1 cellular context compared by ENCODE assay signal in the genomic region with DNA sequence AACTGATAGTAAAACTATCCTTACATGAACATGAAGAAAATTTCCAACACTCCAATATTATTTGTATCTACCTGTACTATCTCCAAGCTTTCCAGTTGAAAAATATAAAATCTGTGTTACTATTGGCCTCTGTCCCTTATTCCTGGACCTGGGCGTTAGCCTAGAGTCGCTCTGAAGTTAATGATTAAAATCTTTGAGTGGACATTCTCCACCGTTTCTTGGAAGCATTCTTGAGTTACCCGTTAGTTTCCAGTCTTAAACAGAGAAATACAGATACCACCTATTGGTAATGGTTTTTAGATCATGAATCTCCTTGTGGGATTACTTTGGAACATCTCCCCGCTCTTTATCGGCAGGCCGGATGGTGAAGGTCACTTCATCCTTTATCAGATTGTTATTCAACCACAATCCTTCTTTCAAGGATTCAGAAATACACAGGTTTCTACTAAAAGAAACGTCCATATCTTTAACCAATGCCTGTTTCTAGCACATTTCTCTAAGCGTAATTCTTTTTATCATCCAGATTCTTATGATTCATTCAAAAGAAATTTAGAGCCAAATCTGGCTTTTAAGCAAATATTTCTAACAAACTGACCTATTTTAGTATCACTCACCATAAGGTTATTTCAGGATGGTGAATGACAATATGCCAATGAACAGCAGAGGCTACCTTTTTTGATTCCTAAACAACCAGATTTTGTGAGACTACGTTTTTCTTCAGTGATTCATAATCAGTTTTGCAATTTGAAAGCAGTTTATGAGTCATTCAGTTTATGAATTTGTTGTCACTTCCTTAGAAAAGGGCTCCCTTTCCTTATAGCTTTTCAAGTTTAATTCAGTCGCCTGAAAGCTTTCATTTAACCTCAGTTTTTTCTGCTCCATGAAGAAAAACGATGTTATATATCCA.
A peak's percentile ranks its signal among the peaks of the same experiment; 100 is the strongest.
TF ChIP-seq lines count a peak whose summit lies in the region.

No MANE protein-coding gene starts in this region.

TF ChIP-seq in HepG2, 621 proteins besides CTCF, POLR2A, EP300 and RAD21 (continued from another document):
- TF ChIP-seq, protein P1, sequence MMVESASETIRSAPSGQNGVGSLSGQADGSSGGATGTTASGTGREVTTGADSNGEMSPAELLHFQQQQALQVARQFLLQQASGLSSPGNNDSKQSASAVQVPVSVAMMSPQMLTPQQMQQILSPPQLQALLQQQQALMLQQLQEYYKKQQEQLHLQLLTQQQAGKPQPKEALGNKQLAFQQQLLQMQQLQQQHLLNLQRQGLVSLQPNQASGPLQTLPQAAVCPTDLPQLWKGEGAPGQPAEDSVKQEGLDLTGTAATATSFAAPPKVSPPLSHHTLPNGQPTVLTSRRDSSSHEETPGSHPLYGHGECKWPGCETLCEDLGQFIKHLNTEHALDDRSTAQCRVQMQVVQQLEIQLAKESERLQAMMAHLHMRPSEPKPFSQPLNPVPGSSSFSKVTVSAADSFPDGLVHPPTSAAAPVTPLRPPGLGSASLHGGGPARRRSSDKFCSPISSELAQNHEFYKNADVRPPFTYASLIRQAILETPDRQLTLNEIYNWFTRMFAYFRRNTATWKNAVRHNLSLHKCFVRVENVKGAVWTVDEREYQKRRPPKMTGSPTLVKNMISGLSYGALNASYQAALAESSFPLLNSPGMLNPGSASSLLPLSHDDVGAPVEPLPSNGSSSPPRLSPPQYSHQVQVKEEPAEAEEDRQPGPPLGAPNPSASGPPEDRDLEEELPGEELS (CRISPR knock-in tag; IDR thresholded peaks at IDR 0.05) = 0 out of 2 replicates have a peak, but pooled peaks have one; percentile 10
- no peak for TF ChIP-seq FOXK1 (CRISPR knock-in tag; IDR thresholded peaks at IDR 0.05; ENCODE audit: borderline replicate concordance, low read depth)
- TF ChIP-seq, protein P2, sequence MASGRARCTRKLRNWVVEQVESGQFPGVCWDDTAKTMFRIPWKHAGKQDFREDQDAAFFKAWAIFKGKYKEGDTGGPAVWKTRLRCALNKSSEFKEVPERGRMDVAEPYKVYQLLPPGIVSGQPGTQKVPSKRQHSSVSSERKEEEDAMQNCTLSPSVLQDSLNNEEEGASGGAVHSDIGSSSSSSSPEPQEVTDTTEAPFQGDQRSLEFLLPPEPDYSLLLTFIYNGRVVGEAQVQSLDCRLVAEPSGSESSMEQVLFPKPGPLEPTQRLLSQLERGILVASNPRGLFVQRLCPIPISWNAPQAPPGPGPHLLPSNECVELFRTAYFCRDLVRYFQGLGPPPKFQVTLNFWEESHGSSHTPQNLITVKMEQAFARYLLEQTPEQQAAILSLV (CRISPR knock-in tag; IDR thresholded peaks at IDR 0.05; ENCODE audit: borderline replicate concordance) = no peak
- no peak for TF ChIP-seq CEBPG (CRISPR knock-in tag; IDR thresholded peaks at IDR 0.05)
- TF ChIP-seq, protein P3, sequence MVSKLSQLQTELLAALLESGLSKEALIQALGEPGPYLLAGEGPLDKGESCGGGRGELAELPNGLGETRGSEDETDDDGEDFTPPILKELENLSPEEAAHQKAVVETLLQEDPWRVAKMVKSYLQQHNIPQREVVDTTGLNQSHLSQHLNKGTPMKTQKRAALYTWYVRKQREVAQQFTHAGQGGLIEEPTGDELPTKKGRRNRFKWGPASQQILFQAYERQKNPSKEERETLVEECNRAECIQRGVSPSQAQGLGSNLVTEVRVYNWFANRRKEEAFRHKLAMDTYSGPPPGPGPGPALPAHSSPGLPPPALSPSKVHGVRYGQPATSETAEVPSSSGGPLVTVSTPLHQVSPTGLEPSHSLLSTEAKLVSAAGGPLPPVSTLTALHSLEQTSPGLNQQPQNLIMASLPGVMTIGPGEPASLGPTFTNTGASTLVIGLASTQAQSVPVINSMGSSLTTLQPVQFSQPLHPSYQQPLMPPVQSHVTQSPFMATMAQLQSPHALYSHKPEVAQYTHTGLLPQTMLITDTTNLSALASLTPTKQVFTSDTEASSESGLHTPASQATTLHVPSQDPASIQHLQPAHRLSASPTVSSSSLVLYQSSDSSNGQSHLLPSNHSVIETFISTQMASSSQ (IDR thresholded peaks at IDR 0.05; ENCODE audit: low read depth) = peak; percentile 71; the same call in 1 of the 2 replicates
- TF ChIP-seq, protein P3 (CRISPR knock-in tag; IDR thresholded peaks at IDR 0.05; ENCODE audit: borderline replicate concordance) = peak; percentile 39; the same call in 1 of the 2 replicates
- TF ChIP-seq ZSCAN29 (CRISPR knock-in tag; conservative IDR thresholded peaks at IDR 0.05) = 0 out of 2 replicates have a peak, but pooled peaks have one; percentile 15
- TF ChIP-seq, protein P4, sequence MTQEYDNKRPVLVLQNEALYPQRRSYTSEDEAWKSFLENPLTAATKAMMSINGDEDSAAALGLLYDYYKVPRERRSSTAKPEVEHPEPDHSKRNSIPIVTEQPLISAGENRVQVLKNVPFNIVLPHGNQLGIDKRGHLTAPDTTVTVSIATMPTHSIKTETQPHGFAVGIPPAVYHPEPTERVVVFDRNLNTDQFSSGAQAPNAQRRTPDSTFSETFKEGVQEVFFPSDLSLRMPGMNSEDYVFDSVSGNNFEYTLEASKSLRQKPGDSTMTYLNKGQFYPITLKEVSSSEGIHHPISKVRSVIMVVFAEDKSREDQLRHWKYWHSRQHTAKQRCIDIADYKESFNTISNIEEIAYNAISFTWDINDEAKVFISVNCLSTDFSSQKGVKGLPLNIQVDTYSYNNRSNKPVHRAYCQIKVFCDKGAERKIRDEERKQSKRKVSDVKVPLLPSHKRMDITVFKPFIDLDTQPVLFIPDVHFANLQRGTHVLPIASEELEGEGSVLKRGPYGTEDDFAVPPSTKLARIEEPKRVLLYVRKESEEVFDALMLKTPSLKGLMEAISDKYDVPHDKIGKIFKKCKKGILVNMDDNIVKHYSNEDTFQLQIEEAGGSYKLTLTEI (CRISPR knock-in tag; conservative IDR thresholded peaks at IDR 0.05) = no peak
- 0 out of 2 replicates have a peak, but pooled peaks have one; percentile 20 for TF ChIP-seq TARDBP (CRISPR knock-in tag; IDR thresholded peaks at IDR 0.05)
- TF ChIP-seq, protein P5, sequence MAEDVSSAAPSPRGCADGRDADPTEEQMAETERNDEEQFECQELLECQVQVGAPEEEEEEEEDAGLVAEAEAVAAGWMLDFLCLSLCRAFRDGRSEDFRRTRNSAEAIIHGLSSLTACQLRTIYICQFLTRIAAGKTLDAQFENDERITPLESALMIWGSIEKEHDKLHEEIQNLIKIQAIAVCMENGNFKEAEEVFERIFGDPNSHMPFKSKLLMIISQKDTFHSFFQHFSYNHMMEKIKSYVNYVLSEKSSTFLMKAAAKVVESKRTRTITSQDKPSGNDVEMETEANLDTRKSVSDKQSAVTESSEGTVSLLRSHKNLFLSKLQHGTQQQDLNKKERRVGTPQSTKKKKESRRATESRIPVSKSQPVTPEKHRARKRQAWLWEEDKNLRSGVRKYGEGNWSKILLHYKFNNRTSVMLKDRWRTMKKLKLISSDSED (CRISPR knock-in tag; IDR thresholded peaks at IDR 0.05) = no peak
- TF ChIP-seq, protein P6, sequence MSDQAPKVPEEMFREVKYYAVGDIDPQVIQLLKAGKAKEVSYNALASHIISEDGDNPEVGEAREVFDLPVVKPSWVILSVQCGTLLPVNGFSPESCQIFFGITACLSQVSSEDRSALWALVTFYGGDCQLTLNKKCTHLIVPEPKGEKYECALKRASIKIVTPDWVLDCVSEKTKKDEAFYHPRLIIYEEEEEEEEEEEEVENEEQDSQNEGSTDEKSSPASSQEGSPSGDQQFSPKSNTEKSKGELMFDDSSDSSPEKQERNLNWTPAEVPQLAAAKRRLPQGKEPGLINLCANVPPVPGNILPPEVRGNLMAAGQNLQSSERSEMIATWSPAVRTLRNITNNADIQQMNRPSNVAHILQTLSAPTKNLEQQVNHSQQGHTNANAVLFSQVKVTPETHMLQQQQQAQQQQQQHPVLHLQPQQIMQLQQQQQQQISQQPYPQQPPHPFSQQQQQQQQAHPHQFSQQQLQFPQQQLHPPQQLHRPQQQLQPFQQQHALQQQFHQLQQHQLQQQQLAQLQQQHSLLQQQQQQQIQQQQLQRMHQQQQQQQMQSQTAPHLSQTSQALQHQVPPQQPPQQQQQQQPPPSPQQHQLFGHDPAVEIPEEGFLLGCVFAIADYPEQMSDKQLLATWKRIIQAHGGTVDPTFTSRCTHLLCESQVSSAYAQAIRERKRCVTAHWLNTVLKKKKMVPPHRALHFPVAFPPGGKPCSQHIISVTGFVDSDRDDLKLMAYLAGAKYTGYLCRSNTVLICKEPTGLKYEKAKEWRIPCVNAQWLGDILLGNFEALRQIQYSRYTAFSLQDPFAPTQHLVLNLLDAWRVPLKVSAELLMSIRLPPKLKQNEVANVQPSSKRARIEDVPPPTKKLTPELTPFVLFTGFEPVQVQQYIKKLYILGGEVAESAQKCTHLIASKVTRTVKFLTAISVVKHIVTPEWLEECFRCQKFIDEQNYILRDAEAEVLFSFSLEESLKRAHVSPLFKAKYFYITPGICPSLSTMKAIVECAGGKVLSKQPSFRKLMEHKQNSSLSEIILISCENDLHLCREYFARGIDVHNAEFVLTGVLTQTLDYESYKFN (CRISPR knock-in tag; conservative IDR thresholded peaks at IDR 0.05) = peak; percentile 32; the same call in 1 of the 2 replicates
- TF ChIP-seq, protein P7, sequence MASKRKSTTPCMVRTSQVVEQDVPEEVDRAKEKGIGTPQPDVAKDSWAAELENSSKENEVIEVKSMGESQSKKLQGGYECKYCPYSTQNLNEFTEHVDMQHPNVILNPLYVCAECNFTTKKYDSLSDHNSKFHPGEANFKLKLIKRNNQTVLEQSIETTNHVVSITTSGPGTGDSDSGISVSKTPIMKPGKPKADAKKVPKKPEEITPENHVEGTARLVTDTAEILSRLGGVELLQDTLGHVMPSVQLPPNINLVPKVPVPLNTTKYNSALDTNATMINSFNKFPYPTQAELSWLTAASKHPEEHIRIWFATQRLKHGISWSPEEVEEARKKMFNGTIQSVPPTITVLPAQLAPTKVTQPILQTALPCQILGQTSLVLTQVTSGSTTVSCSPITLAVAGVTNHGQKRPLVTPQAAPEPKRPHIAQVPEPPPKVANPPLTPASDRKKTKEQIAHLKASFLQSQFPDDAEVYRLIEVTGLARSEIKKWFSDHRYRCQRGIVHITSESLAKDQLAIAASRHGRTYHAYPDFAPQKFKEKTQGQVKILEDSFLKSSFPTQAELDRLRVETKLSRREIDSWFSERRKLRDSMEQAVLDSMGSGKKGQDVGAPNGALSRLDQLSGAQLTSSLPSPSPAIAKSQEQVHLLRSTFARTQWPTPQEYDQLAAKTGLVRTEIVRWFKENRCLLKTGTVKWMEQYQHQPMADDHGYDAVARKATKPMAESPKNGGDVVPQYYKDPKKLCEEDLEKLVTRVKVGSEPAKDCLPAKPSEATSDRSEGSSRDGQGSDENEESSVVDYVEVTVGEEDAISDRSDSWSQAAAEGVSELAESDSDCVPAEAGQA (IDR thresholded peaks at IDR 0.05; ENCODE audit: low read depth) = no peak
- TF ChIP-seq, protein P7 (CRISPR knock-in tag; IDR thresholded peaks at IDR 0.05; ENCODE audit: borderline replicate concordance) = no peak
- TF ChIP-seq ZNF577 (CRISPR knock-in tag; IDR thresholded peaks at IDR 0.05; ENCODE audit: borderline replicate concordance, low read depth) = no peak
- no peak for TF ChIP-seq RFX1 (IDR thresholded peaks at IDR 0.05)
- TF ChIP-seq GATAD2A (CRISPR knock-in tag; IDR thresholded peaks at IDR 0.05) = peak; percentile 64
- TF ChIP-seq PHF21A (CRISPR knock-in tag; IDR thresholded peaks at IDR 0.05) = peak; percentile 54; the same call in 1 of the 2 replicates
- TF ChIP-seq, protein P8, sequence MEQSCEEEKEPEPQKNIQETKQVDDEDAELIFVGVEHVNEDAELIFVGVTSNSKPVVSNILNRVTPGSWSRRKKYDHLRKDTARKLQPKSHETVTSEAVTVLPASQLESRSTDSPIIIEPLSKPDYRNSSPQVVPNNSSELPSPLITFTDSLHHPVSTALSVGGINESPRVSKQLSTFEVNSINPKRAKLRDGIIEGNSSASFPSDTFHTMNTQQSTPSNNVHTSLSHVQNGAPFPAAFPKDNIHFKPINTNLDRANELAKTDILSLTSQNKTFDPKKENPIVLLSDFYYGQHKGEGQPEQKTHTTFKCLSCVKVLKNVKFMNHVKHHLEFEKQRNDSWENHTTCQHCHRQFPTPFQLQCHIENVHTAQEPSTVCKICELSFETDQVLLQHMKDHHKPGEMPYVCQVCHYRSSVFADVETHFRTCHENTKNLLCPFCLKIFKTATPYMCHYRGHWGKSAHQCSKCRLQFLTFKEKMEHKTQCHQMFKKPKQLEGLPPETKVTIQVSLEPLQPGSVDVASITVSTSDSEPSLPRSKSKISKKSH (CRISPR knock-in tag; IDR thresholded peaks at IDR 0.05; ENCODE audit: borderline replicate concordance) = no peak
